Comparison of ENCODE assay signal across 1 cellular context in the genomic region with DNA sequence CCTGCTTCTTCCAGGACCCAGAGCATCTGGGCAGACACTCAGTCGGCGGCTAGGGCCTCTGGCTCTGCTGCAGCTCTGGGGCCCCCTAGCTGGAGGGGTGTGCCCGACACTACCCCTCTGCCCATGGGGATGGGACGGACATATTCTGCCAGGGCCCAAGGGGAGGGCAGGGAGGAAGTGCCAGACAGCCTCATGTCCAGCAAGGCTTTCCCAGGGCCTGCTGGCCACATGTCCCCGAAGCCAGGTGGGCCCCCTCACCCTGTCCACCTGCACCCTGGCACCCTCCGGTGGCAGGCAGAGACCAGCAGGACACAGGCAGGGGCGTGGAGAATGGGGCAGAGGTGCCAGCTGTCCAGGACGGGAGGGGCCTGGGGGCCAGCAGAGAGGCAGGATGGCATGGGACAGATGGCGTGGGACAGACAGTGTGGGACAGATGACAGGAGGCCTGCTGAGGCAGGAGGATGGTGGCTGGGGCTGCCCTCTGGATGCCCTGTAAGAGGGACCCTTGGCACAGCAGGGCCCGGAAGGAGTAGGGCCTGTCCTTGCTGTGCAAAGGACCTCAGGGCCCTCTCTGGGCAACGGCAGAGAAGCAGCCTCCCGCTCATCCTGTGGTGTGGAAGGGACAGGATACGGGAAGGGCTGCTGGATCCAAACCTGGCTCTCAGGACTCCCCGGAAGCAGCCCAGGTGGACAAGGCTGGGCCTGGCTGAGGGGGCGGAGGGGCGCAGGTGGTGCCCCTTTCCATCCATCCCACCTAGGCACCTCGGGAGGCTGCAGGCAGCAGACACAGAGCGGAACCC.
TF ChIP-seq lines count a peak whose summit lies in the region.

No MANE protein-coding gene starts in this region.

TF ChIP-seq in SK-N-SH treated with all-trans-retinoic acid at 6 μM for 48 hours, 23 proteins besides CTCF, POLR2A, EP300 and RAD21 (continued from another document):
- TF ChIP-seq, protein P1, sequence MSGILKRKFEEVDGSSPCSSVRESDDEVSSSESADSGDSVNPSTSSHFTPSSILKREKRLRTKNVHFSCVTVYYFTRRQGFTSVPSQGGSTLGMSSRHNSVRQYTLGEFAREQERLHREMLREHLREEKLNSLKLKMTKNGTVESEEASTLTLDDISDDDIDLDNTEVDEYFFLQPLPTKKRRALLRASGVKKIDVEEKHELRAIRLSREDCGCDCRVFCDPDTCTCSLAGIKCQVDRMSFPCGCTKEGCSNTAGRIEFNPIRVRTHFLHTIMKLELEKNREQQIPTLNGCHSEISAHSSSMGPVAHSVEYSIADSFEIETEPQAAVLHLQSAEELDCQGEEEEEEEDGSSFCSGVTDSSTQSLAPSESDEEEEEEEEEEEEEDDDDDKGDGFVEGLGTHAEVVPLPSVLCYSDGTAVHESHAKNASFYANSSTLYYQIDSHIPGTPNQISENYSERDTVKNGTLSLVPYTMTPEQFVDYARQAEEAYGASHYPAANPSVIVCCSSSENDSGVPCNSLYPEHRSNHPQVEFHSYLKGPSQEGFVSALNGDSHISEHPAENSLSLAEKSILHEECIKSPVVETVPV (CRISPR knock-in tag; IDR thresholded peaks at IDR 0.05): no peak
- TF ChIP-seq BACH2 (CRISPR knock-in tag; IDR thresholded peaks at IDR 0.05; ENCODE audit: borderline replicate concordance) (no peak), CSDC2 (CRISPR knock-in tag; IDR thresholded peaks at IDR 0.05) (no peak), OSR1 (CRISPR knock-in tag; IDR thresholded peaks at IDR 0.05) (no peak), PPARA (CRISPR knock-in tag; IDR thresholded peaks at IDR 0.05; ENCODE audit: borderline replicate concordance) (no peak), ZNF565 (CRISPR knock-in tag; conservative IDR thresholded peaks at IDR 0.05; ENCODE audit: low read depth) (no peak), TOX (CRISPR knock-in tag; IDR thresholded peaks at IDR 0.05; ENCODE audit: borderline replicate concordance) (no peak), TCF4 (CRISPR knock-in tag; IDR thresholded peaks at IDR 0.05; ENCODE audit: borderline replicate concordance) (no peak), ZC3H10 (CRISPR knock-in tag; IDR thresholded peaks at IDR 0.05) (no peak), ZFP3 (CRISPR knock-in tag; IDR thresholded peaks at IDR 0.05) (no peak), ARNTL (CRISPR knock-in tag; IDR thresholded peaks at IDR 0.05; ENCODE audit: borderline replicate concordance, low read depth) (no peak), SNAI2 (CRISPR knock-in tag; IDR thresholded peaks at IDR 0.05) (no peak)
- TF ChIP-seq, protein P2, sequence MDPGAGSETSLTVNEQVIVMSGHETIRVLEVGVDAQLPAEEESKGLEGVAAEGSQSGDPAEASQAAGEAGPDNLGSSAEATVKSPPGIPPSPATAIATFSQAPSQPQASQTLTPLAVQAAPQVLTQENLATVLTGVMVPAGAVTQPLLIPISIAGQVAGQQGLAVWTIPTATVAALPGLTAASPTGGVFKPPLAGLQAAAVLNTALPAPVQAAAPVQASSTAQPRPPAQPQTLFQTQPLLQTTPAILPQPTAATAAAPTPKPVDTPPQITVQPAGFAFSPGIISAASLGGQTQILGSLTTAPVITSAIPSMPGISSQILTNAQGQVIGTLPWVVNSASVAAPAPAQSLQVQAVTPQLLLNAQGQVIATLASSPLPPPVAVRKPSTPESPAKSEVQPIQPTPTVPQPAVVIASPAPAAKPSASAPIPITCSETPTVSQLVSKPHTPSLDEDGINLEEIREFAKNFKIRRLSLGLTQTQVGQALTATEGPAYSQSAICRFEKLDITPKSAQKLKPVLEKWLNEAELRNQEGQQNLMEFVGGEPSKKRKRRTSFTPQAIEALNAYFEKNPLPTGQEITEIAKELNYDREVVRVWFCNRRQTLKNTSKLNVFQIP (CRISPR knock-in tag; IDR thresholded peaks at IDR 0.05; ENCODE audit: borderline replicate concordance, low read depth): no peak
- TF ChIP-seq, protein P3, sequence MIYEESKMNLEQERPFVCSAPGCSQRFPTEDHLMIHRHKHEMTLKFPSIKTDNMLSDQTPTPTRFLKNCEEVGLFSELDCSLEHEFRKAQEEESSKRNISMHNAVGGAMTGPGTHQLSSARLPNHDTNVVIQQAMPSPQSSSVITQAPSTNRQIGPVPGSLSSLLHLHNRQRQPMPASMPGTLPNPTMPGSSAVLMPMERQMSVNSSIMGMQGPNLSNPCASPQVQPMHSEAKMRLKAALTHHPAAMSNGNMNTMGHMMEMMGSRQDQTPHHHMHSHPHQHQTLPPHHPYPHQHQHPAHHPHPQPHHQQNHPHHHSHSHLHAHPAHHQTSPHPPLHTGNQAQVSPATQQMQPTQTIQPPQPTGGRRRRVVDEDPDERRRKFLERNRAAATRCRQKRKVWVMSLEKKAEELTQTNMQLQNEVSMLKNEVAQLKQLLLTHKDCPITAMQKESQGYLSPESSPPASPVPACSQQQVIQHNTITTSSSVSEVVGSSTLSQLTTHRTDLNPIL (CRISPR knock-in tag; IDR thresholded peaks at IDR 0.05; ENCODE audit: low read depth): no peak
- TF ChIP-seq, protein P4, sequence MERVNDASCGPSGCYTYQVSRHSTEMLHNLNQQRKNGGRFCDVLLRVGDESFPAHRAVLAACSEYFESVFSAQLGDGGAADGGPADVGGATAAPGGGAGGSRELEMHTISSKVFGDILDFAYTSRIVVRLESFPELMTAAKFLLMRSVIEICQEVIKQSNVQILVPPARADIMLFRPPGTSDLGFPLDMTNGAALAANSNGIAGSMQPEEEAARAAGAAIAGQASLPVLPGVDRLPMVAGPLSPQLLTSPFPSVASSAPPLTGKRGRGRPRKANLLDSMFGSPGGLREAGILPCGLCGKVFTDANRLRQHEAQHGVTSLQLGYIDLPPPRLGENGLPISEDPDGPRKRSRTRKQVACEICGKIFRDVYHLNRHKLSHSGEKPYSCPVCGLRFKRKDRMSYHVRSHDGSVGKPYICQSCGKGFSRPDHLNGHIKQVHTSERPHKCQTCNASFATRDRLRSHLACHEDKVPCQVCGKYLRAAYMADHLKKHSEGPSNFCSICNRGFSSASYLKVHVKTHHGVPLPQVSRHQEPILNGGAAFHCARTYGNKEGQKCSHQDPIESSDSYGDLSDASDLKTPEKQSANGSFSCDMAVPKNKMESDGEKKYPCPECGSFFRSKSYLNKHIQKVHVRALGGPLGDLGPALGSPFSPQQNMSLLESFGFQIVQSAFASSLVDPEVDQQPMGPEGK (CRISPR knock-in tag; IDR thresholded peaks at IDR 0.05; ENCODE audit: borderline replicate concordance): no peak
